ENCODE assay signal across 8 cellular contexts in genomic region chr7:83648464-83649241, GRCh38. TPM values are rescaled to one million over a fixed set of nuclear protein-coding genes. Genes with fewer than 3 reads are reported as not detected.
A peak's percentile ranks its signal among the peaks of the same experiment; 100 is the strongest.
DNase-seq lines count a peak whose midpoint lies in the region; ATAC-seq and TF ChIP-seq lines count a peak whose summit lies in the region.

Gene SEMA3E, minus strand, starts transcription at chr7:83649139.

- H3K27ac ChIP-seq in ovary, result no peak within 1 kb of the TSS

- H3K9me3 ChIP-seq in ovary, result no peaks in the 10 kb centered on the region

- H3K36me3 ChIP-seq in ovary, result no peaks in the 10 kb centered on the region

- no peak for TF ChIP-seq EP300 in ovary (IDR thresholded peaks at IDR 0.05)

- TF ChIP-seq CTCF in ovary (IDR thresholded peaks at IDR 0.05), result no peak

- H3K4me3 ChIP-seq in ovary, result peak within 1 kb of the TSS; percentile 14

- H3K4me1 ChIP-seq in ovary (ENCODE audit: insufficient read depth), result peaks cover 2% of the 10 kb centered on the region

- TF ChIP-seq POLR2A in ovary (IDR thresholded peaks at IDR 0.05), result no peak

- 1% methylated on average over 25 of the region's 25 CpGs for WGBS in ovary, 3 donors

- DNase-seq in DMS 273 (lab: John Stamatoyannopoulos, UW; ENCODE audit: unreplicated experiment) (peak; percentile 75), NCI-H748 (lab: John Stamatoyannopoulos, UW; ENCODE audit: unreplicated experiment) (peak; percentile 66), fibroblast of peridontal ligament (ENCODE audit: extremely low read depth) (peak; percentile 58), ovary (no peak), T1000 (lab: John Stamatoyannopoulos, UW) (no peak)
- DNase-seq in activated CD4-positive, alpha-beta T cell treated with anti-CD3 and anti-CD28 coated beads for 48 hours, result no peak

- no peaks in the 10 kb centered on the region for H3K27me3 ChIP-seq in ovary

- ATAC-seq in GM19351 (IDR thresholded peaks at IDR 0.05; ENCODE audit: unreplicated experiment) (no peak), GM21786 (IDR thresholded peaks at IDR 0.05; ENCODE audit: unreplicated experiment) (no peak)

- intact Hi-C loops in ovary (cut with DNase I), result no loop called here

RNA-seq across cellular contexts. Expression of gene SEMA3E, which starts in this region (rescaled TPM):
- 1 to 10 TPM in 2 of 7 donors, under 1 TPM in 3, not detected in 2; 0.35 to 2.2 (median 0.47) TPM for total RNA-seq in ovary
- polyA plus RNA-seq in ovary, result under 1 TPM; 0.10 to 0.42 TPM

Comparison
In these comparisons a context has a peak if more than half of its experiments do, and no peak if none do; other contexts are left out.
1. DNase-seq: peak in DMS 273 (single experiment), NCI-H748 (single experiment) and fibroblast of peridontal ligament (single experiment); none in ovary (0 of 5), T1000 (single experiment) and activated CD4-positive, alpha-beta T cell treated with anti-CD3 and anti-CD28 coated beads for 48 hours (single experiment).